19 cellular contexts compared by ENCODE assay signal in genomic region chr1:2623571-2624337, GRCh38. TPM values are rescaled to one million over a fixed set of nuclear protein-coding genes. Genes with fewer than 3 reads are reported as not detected.
"Had no signal": no experiment of that assay in that cellular context is flagged by ENCODE, and none has a peak within 500 bp of the region (broad histone marks: within the 10 kb centered on the region; RNA-seq: fewer than 3 reads in every experiment).

No MANE protein-coding gene starts in this region.

- ATAC-seq: left colon; mucosa of descending colon; psoas muscle; right lobe of liver; stimulated activated naive B cell treated with anti-CD40 and anti-IgM and Interleukin-4, amounts not matched to agents 10 μg/mL and 1 μg/mL and 100 μg/mL, for 72 hours had no signal

- DNase-seq: colonic mucosa; effector CD4-positive, alpha-beta T cell; foreskin melanocyte; kidney; left colon; mammary epithelial cell; mucosa of descending colon; natural killer cell; nucleus accumbens; psoas muscle; retina; right lobe of liver; stimulated activated CD4-positive, alpha-beta T cell treated with anti-CD3 and anti-CD28 coated beads, Interleukin-15, amount 100 ng/mL, for 24 hours; stimulated activated CD4-positive, alpha-beta T cell treated with anti-CD3 and anti-CD28 coated beads, Interleukin-1b, Interleukin-23, amount 100 ng/mL, for 48 hours; stimulated activated CD4-positive, alpha-beta T cell treated with anti-CD3 and anti-CD28 coated beads, Interleukin-4, amount 100 ng/mL, for 24 hours; stimulated activated naive B cell treated with anti-CD40 and anti-IgM and Interleukin-4, amounts not matched to agents 10 μg/mL and 1 μg/mL and 100 μg/mL, for 72 hours; trophoblast cell had no signal

- H3K4me1 ChIP-seq: colonic mucosa, parathyroid adenoma, psoas muscle, right lobe of liver had no signal

- H3K27me3 ChIP-seq: right lobe of liver had no signal

- H3K4me3 ChIP-seq: colonic mucosa, hepatocyte, mucosa of descending colon, psoas muscle, right lobe of liver had no signal

- H3K27ac ChIP-seq: colonic mucosa, hepatocyte, parathyroid adenoma, psoas muscle, right lobe of liver had no signal

- H3K36me3 ChIP-seq: colonic mucosa, right lobe of liver had no signal

- H3K9me3 ChIP-seq: colonic mucosa, mucosa of descending colon, psoas muscle, right lobe of liver had no signal

RNA-seq across cellular contexts. Expression of gene MMEL1, which starts 9.1 kb away (rescaled TPM):
- total RNA-seq: mammary epithelial cell had no signal
